ENCODE assay signal across 8 cellular contexts in genomic region chr13:82688400-82688999, GRCh38.
A peak's percentile ranks its signal among the peaks of the same experiment; 100 is the strongest.
DNase-seq lines count a peak whose midpoint lies in the region; ATAC-seq lines count a peak whose summit lies in the region.

No MANE protein-coding gene starts in this region.

- peak; percentile 40 to 51 for ATAC-seq in activated T-cell treated with anti-CD3 and anti-CD28 coated beads, Interleukin-2, amount 50 U/mL, for 72 hours (replicated peaks in 1 of 2)
- ATAC-seq in HG03139 (IDR thresholded peaks at IDR 0.05; ENCODE audit: unreplicated experiment) (peak; percentile 65), GM21447 (IDR thresholded peaks at IDR 0.05; ENCODE audit: unreplicated experiment) (no peak), sciatic nerve (no peak)
- ATAC-seq in naive thymus-derived CD4-positive, alpha-beta T cell, result peak; percentile 4

- peak overlapping the region; percentile 24 for H3K27ac Mint-ChIP-seq in activated T-cell treated with anti-CD3 and anti-CD28 coated beads, Interleukin-2, amount 50 U/mL, for 72 hours
- peak overlapping the region; percentile 7 for H3K27ac Mint-ChIP-seq in activated CD4-positive, alpha-beta memory T cell treated with anti-CD3 and anti-CD28 coated beads, Interleukin-2, amount 10 ng/mL, durations not matched to agents 7 days and 5 days
- peak overlapping the region; percentile 16 to 88 (median 49) for H3K27ac Mint-ChIP-seq in naive thymus-derived CD4-positive, alpha-beta T cell

- H3K4me1 Mint-ChIP-seq in activated T-cell treated with anti-CD3 and anti-CD28 coated beads, Interleukin-2, amount 50 U/mL, for 72 hours (ENCODE audit: low read depth), result peaks cover 18% of the 10 kb centered on the region
- peaks cover 14% of the 10 kb centered on the region for H3K4me1 Mint-ChIP-seq in activated CD4-positive, alpha-beta memory T cell treated with anti-CD3 and anti-CD28 coated beads, Interleukin-2, amount 10 ng/mL, durations not matched to agents 7 days and 5 days
- peaks cover 13 to 35% (median 26%) of the 10 kb centered on the region in 7 donors for H3K4me1 Mint-ChIP-seq in naive thymus-derived CD4-positive, alpha-beta T cell

- no peak for DNase-seq in activated T-cell treated with anti-CD3 and anti-CD28 coated beads, Interleukin-2, amount 50 U/mL, for 72 hours
- DNase-seq in activated T-cell treated with anti-CD3 and anti-CD28 coated beads for 4 hours (no peak), sciatic nerve (ENCODE audit: low spot score) (no peak), NCI-H748 (lab: John Stamatoyannopoulos, UW; ENCODE audit: unreplicated experiment) (no peak)
- DNase-seq in activated CD4-positive, alpha-beta memory T cell treated with anti-CD3 and anti-CD28 coated beads, Interleukin-2, amount 10 ng/mL, durations not matched to agents 7 days and 5 days, result no peak
- DNase-seq in naive thymus-derived CD4-positive, alpha-beta T cell, result peak in 1 of 9 donors; percentile 3

- peak overlapping the region; percentile 45 for H3K4me3 ChIP-seq in naive thymus-derived CD4-positive, alpha-beta T cell (ENCODE audit: low read length)

- H3K27ac ChIP-seq in naive thymus-derived CD4-positive, alpha-beta T cell (ENCODE audit: low read depth, low read length), result peak overlapping the region; percentile 6

- H3K4me3 Mint-ChIP-seq in activated T-cell treated with anti-CD3 and anti-CD28 coated beads, Interleukin-2, amount 50 U/mL, for 72 hours, result peak overlapping the region; percentile 46 to 82
- H3K4me3 Mint-ChIP-seq in activated CD4-positive, alpha-beta memory T cell treated with anti-CD3 and anti-CD28 coated beads, Interleukin-2, amount 10 ng/mL, durations not matched to agents 7 days and 5 days, result peak overlapping the region; percentile 68
- peak overlapping the region; percentile 56 to 87 (median 78) for H3K4me3 Mint-ChIP-seq in naive thymus-derived CD4-positive, alpha-beta T cell

- H3K4me1 ChIP-seq in naive thymus-derived CD4-positive, alpha-beta T cell (ENCODE audit: control insufficient read depth in 2 of 2, insufficient read depth in 2 of 2, low read length in 2 of 2), result no peaks in the 10 kb centered on the region

- H3K9me3 Mint-ChIP-seq in activated T-cell treated with anti-CD3 and anti-CD28 coated beads, Interleukin-2, amount 50 U/mL, for 72 hours, result no peaks in the 10 kb centered on the region
- peaks cover 8% of the 10 kb centered on the region for H3K9me3 Mint-ChIP-seq in activated CD4-positive, alpha-beta memory T cell treated with anti-CD3 and anti-CD28 coated beads, Interleukin-2, amount 10 ng/mL, durations not matched to agents 7 days and 5 days
- no peaks in the 10 kb centered on the region for H3K9me3 Mint-ChIP-seq in naive thymus-derived CD4-positive, alpha-beta T cell

- no peaks in the 10 kb centered on the region for H3K36me3 ChIP-seq in naive thymus-derived CD4-positive, alpha-beta T cell (ENCODE audit: control insufficient read depth in 2 of 3, insufficient read depth in 3 of 3, low read length in 3 of 3)

- POLR2A ChIA-PET in activated CD4-positive, alpha-beta memory T cell treated with anti-CD3 and anti-CD28 coated beads, Interleukin-2, amount 10 ng/mL, durations not matched to agents 7 days and 5 days (lab: Charles Lee), result no interaction called here
- POLR2A ChIA-PET in naive thymus-derived CD4-positive, alpha-beta T cell (lab: Charles Lee), result no interaction called here

- CTCF ChIA-PET in activated CD4-positive, alpha-beta memory T cell treated with anti-CD3 and anti-CD28 coated beads, Interleukin-2, amount 10 ng/mL, durations not matched to agents 7 days and 5 days (lab: Charles Lee), result no interaction called here
- CTCF ChIA-PET in naive thymus-derived CD4-positive, alpha-beta T cell (lab: Charles Lee), result interaction anchor here (0.7 kb wide), 1 partner anchor 9 kb away, joined by 3 read pairs; no protein-coding TSS in a partner anchor

- no peaks in the 10 kb centered on the region for H3K27me3 Mint-ChIP-seq in activated T-cell treated with anti-CD3 and anti-CD28 coated beads, Interleukin-2, amount 50 U/mL, for 72 hours (ENCODE audit: low read depth)
- H3K27me3 Mint-ChIP-seq in activated CD4-positive, alpha-beta memory T cell treated with anti-CD3 and anti-CD28 coated beads, Interleukin-2, amount 10 ng/mL, durations not matched to agents 7 days and 5 days, result no peaks in the 10 kb centered on the region
- no peaks in the 10 kb centered on the region for H3K27me3 Mint-ChIP-seq in naive thymus-derived CD4-positive, alpha-beta T cell

- H3K27me3 ChIP-seq in naive thymus-derived CD4-positive, alpha-beta T cell (ENCODE audit: control insufficient read depth in 2 of 2, insufficient read depth in 2 of 2, low read length in 2 of 2), result no peaks in the 10 kb centered on the region

- H3K9me3 ChIP-seq in naive thymus-derived CD4-positive, alpha-beta T cell (ENCODE audit: control insufficient read depth in 2 of 3, low read length in 3 of 3), result no peaks in the 10 kb centered on the region

- intact Hi-C loops in naive thymus-derived CD4-positive, alpha-beta T cell (cut with micrococcal nuclease), result no loop called here
- intact Hi-C loops in sciatic nerve (cut with DNase I), result no loop called here

- no peaks in the 10 kb centered on the region for H3K36me3 Mint-ChIP-seq in activated T-cell treated with anti-CD3 and anti-CD28 coated beads, Interleukin-2, amount 50 U/mL, for 72 hours (ENCODE audit: insufficient read depth in 2 of 2)
- H3K36me3 Mint-ChIP-seq in activated CD4-positive, alpha-beta memory T cell treated with anti-CD3 and anti-CD28 coated beads, Interleukin-2, amount 10 ng/mL, durations not matched to agents 7 days and 5 days (ENCODE audit: low read depth), result no peaks in the 10 kb centered on the region
- no peaks in the 10 kb centered on the region for H3K36me3 Mint-ChIP-seq in naive thymus-derived CD4-positive, alpha-beta T cell

Comparison
In these comparisons a context has a peak if more than half of its experiments do, and no peak if none do; other contexts are left out.
1. ATAC-seq: peak in activated T-cell treated with anti-CD3 and anti-CD28 coated beads, Interleukin-2, amount 50 U/mL, for 72 hours (2 of 2), HG03139 (single experiment) and naive thymus-derived CD4-positive, alpha-beta T cell (single experiment); none in GM21447 (single experiment) and sciatic nerve (single experiment).
2. Peak in every context shown above with its lines, with median percentiles within 50 percentile points of each other: H3K27ac Mint-ChIP-seq and H3K4me3 Mint-ChIP-seq.